19 cellular contexts compared by ENCODE assay signal in genomic region chr10:121231059-121231458, GRCh38.
DNase-seq lines count a peak whose midpoint lies in the region; ATAC-seq, FAIRE-seq and TF ChIP-seq lines count a peak whose summit lies in the region.
"Had no signal": no experiment of that assay in that cellular context is flagged by ENCODE, and none has a peak within 500 bp of the region (broad histone marks: within the 10 kb centered on the region; RNA-seq: fewer than 3 reads in every experiment).

No MANE protein-coding gene starts in this region.

- H3K36me3 Mint-ChIP-seq in GM23338 (ENCODE audit: low read depth) = peaks cover 2% of the 10 kb centered on the region; the same call in 1 of the 3 replicates
- peaks cover 0 to 5% (median 3%) of the 10 kb centered on the region in 3 experiments; a peak in 5 of 7 replicates for H3K36me3 Mint-ChIP-seq in H9 (ENCODE audit: insufficient read depth in 1 of 3, low read depth in 3 of 3)
- H3K36me3 Mint-ChIP-seq: CD4-positive, alpha-beta memory T cell had no signal

- H3K18ac ChIP-seq in H9 (ENCODE audit: insufficient read length, low read depth, low read length) = no peak overlapping the region
- no peak overlapping the region for H3K18ac ChIP-seq in H1 (ENCODE audit: extremely low read depth, low read length)

- H3K23me2 ChIP-seq in H9 (ENCODE audit: insufficient read length, low read depth, low read length, poor library complexity, severe bottlenecking) (no peaks in the 10 kb centered on the region), H1 (ENCODE audit: low read depth, low read length) (peaks cover 2% of the 10 kb centered on the region; the same call in 1 of the 2 replicates)

- H3K4me1 ChIP-seq in GM23338 (ENCODE audit: insufficient read depth) (no peaks in the 10 kb centered on the region), H9 (ENCODE audit: insufficient read depth, low read length) (no peaks in the 10 kb centered on the region), H1 (replicated peaks in 1 of 4; ENCODE audit: control insufficient read depth in 3 of 4, insufficient read depth in 4 of 4, low read length in 3 of 4) (no peaks in the 10 kb centered on the region), SJCRH30 (no peaks in the 10 kb centered on the region)

- H2BK15ac ChIP-seq in H9 (ENCODE audit: low read depth, low read length) (no peak overlapping the region), H1 (ENCODE audit: low read length) (no peak overlapping the region)

- H2BK12ac ChIP-seq in H9 (ENCODE audit: insufficient read length, low read depth, low read length) (no peak overlapping the region), H1 (ENCODE audit: low read depth, low read length) (0 out of 2 replicates have a peak overlapping the region, but pooled peaks have one; percentile 33)

- no peak overlapping the region for H3T11ph ChIP-seq in H9 (ENCODE audit: low read length)

- H3K27me3 ChIP-seq in GM23338 (ENCODE audit: insufficient read depth) = no peaks in the 10 kb centered on the region
- H3K27me3 ChIP-seq in H9 (ENCODE audit: insufficient read depth, low read length) = no peaks in the 10 kb centered on the region
- H3K27me3 ChIP-seq in H1 (replicated peaks in 1 of 4; ENCODE audit: control insufficient read depth in 3 of 4, extremely low read depth in 1 of 4, insufficient read depth in 3 of 4, low read length in 3 of 4) = 0 out of 7 replicates have a peak, but pooled peaks cover 0 to 2% (median 0%) of the 10 kb centered on the region in 4 experiments
- no peaks in the 10 kb centered on the region for H3K27me3 ChIP-seq in SJCRH30

- no peak for DNase-seq in GM23338 (ENCODE audit: low spot score)
- DNase-seq in H9 = no peak
- no peak for DNase-seq in H1 (ENCODE audit: low read depth in 1 of 2, low spot score in 2 of 2)
- no peak for DNase-seq in SJCRH30
- DNase-seq in activated gamma-delta T cell (lab: John Stamatoyannopoulos, UW) = no peak
- DNase-seq: C1 segment of cervical spinal cord; Calu3; CD4-positive, alpha-beta memory T cell; COR-L47; DMS53; DMS79 treated with DMSO at 0.1 percent for 48 hours; GF-D8; GOT3; H7; HFFc6 had no signal

- H4K5ac ChIP-seq in H9 (ENCODE audit: insufficient read length, low read depth, low read length) = no peak overlapping the region
- no peak overlapping the region for H4K5ac ChIP-seq in H1 (ENCODE audit: insufficient read length, low read depth, low read length)

- H2BK120ac ChIP-seq in H9 (ENCODE audit: low read depth, low read length, poor library complexity, severe bottlenecking) (no peak overlapping the region), H1 (replicated peaks; ENCODE audit: low read depth, low read length) (no peak overlapping the region)

- H2AFZ ChIP-seq in GM23338 (0 out of 2 replicates have a peak overlapping the region, but pooled peaks have one; percentile 32), H9 (ENCODE audit: low read length) (peak overlapping the region; percentile 22), H1 (ENCODE audit: low read length) (no peak overlapping the region)

- no peaks in the 10 kb centered on the region for H3K79me2 ChIP-seq in GM23338 (replicated peaks; ENCODE audit: insufficient read depth)
- H3K79me2 ChIP-seq in H9 (ENCODE audit: insufficient read depth, low read length) = no peaks in the 10 kb centered on the region
- no peaks in the 10 kb centered on the region for H3K79me2 ChIP-seq in H1 (ENCODE audit: control insufficient read depth in 1 of 2, insufficient read depth in 2 of 2, low read length in 2 of 2)

- H2AK5ac ChIP-seq in H9 (ENCODE audit: insufficient read length, low read length) = no peak overlapping the region
- no peak overlapping the region for H2AK5ac ChIP-seq in H1 (ENCODE audit: low read depth, low read length)

- H3K36me3 ChIP-seq in GM23338 (ENCODE audit: insufficient read depth) (no peaks in the 10 kb centered on the region), H1 (ENCODE audit: control insufficient read depth in 2 of 4, insufficient read depth in 4 of 4, low read length in 3 of 4) (no peaks in the 10 kb centered on the region), SJCRH30 (no peaks in the 10 kb centered on the region)

- H3K9me3 Mint-ChIP-seq in GM23338 = peaks cover 13% of the 10 kb centered on the region; the same call in 1 of the 3 replicates
- peaks cover 5 to 7% of the 10 kb centered on the region in 2 experiments; a peak in 4 of 5 replicates for H3K9me3 Mint-ChIP-seq in H9

- H3K9me3 ChIP-seq in H9 (ENCODE audit: control insufficient read depth, low read depth, low read length) (no peaks in the 10 kb centered on the region), H1 (ENCODE audit: insufficient read depth in 2 of 2, low read depth in 1 of 2, low read length in 1 of 2) (peaks cover 0 to 2% of the 10 kb centered on the region in 2 experiments; a peak in 1 of 4 replicates), SJCRH30 (replicated peaks) (peaks cover 3% of the 10 kb centered on the region; the same call in 1 of the 2 replicates)

- H3K4me3 Mint-ChIP-seq in GM23338 (no peak overlapping the region), H9 (no peak overlapping the region)
- H3K4me3 Mint-ChIP-seq: CD4-positive, alpha-beta memory T cell; HFFc6 had no signal

- WGBS in H9 (ENCODE audit: extremely low coverage, insufficient read length, low lambda C conversion rate) = 100% methylated on average over 2 of the region's 4 CpGs
- 98 to 100% methylated on average over 2 to 4 of the region's 4 CpGs for WGBS in H1 (ENCODE audit: extremely low coverage in 1 of 2, insufficient coverage in 1 of 2, insufficient read length in 1 of 2, insufficient replicate concordance in 2 of 2, low coverage in 1 of 2, low lambda C conversion rate in 2 of 2, missing lambda C conversion rate in 1 of 2), 2 experiments

- peaks cover 2% of the 10 kb centered on the region for H3K27me3 Mint-ChIP-seq in GM23338 (ENCODE audit: insufficient read depth, low read depth, poor library complexity)
- H3K27me3 Mint-ChIP-seq in H9 (ENCODE audit: low read depth) = no peaks in the 10 kb centered on the region; the same call in 1 of the 2 replicates

- H3K9ac ChIP-seq in H9 (ENCODE audit: extremely low read depth, insufficient read length, low read length) (no peak overlapping the region), H1 (replicated peaks in 1 of 4; ENCODE audit: extremely low read depth in 1 of 4, low read depth in 3 of 4, low read length in 3 of 4) (no peak overlapping the region)

- H4K20me1 ChIP-seq in GM23338 (replicated peaks; ENCODE audit: insufficient read depth) = no peaks in the 10 kb centered on the region
- no peaks in the 10 kb centered on the region for H4K20me1 ChIP-seq in H9 (ENCODE audit: control insufficient read depth, insufficient read depth, insufficient read length)
- no peaks in the 10 kb centered on the region for H4K20me1 ChIP-seq in H1 (replicated peaks in 1 of 2; ENCODE audit: control insufficient read depth in 1 of 2, insufficient read depth in 2 of 2, low read length in 2 of 2)

- CTCF ChIA-PET in H1 (lab: Charles Lee; ENCODE audit: partially characterized antibody) = interaction anchor here (0.7 kb wide), 1 partner anchor 38 kb away, joined by 3 read pairs; no protein-coding TSS in a partner anchor

- H3K4ac ChIP-seq in H9 (ENCODE audit: low read depth, low read length) (no peak overlapping the region), H1 (replicated peaks; ENCODE audit: insufficient read length, low read depth, low read length) (no peak overlapping the region)

- TF ChIP-seq CTCF in GM23338 (conservative IDR thresholded peaks at IDR 0.05; ENCODE audit: low read depth in 2 of 2) = no peak
- TF ChIP-seq CTCF in H9 (conservative IDR thresholded peaks at IDR 0.05) = no peak
- TF ChIP-seq CTCF in H1 (IDR thresholded peaks at IDR 0.05; ENCODE audit: control extremely low read depth in 1 of 3, insufficient read depth in 1 of 3, low read depth in 1 of 3, low read length in 3 of 3) = no peak

- H3K4me2 ChIP-seq in GM23338 (no peak overlapping the region), H9 (ENCODE audit: insufficient read depth, insufficient read length, low read length) (no peak overlapping the region), H1 (ENCODE audit: insufficient read depth in 1 of 2, low read depth in 2 of 2, low read length in 2 of 2) (no peak overlapping the region)

- no peak for FAIRE-seq in H1 (lab: Jason Lieb, UNC)
- FAIRE-seq: GM12891, GM18507 had no signal

- TF ChIP-seq POLR2A in H1 (IDR thresholded peaks at IDR 0.05; ENCODE audit: control extremely low read depth in 1 of 2, low read depth in 2 of 2, low read length in 2 of 2) = no peak

- no peak for TF ChIP-seq EP300 in H1 (IDR thresholded peaks at IDR 0.05; ENCODE audit: borderline replicate concordance in 1 of 2, low read depth in 2 of 2, low read length in 2 of 2)

- H3K4me1 Mint-ChIP-seq in GM23338 (peaks cover 2% of the 10 kb centered on the region; the same call in 1 of the 3 replicates), H9 (peaks cover 0 to 6% of the 10 kb centered on the region in 2 experiments; a peak in 1 of 4 replicates)
- H3K4me1 Mint-ChIP-seq: CD4-positive, alpha-beta memory T cell had no signal

- H3K23ac ChIP-seq in H9 (ENCODE audit: insufficient read length, low read depth, low read length) (no peak overlapping the region), H1 (ENCODE audit: insufficient read length) (no peak overlapping the region)

- POLR2A ChIA-PET in H1 (lab: Charles Lee; ENCODE audit: partially characterized antibody) = no interaction called here

- H2BK20ac ChIP-seq in H9 (ENCODE audit: low read depth, low read length, poor library complexity, severe bottlenecking) (no peak overlapping the region), H1 (ENCODE audit: low read length) (0 out of 2 replicates have a peak overlapping the region, but pooled peaks have one; percentile 32)

- no peaks in the 10 kb centered on the region for H3F3A ChIP-seq in GM23338 (replicated peaks; ENCODE audit: low read depth)

- 0 out of 2 replicates have a peak, but pooled peaks cover 11% of the 10 kb centered on the region for H3K9me2 ChIP-seq in GM23338 (ENCODE audit: insufficient read depth)

- H2BK5ac ChIP-seq in H9 (ENCODE audit: insufficient read length, low read length) (no peak overlapping the region), H1 (ENCODE audit: low read depth, low read length) (no peak overlapping the region)

- H4K91ac ChIP-seq in H9 (ENCODE audit: insufficient read length, low read depth, low read length) (no peak overlapping the region), H1 (replicated peaks; ENCODE audit: insufficient read length, low read length) (no peak overlapping the region)

- H3K56ac ChIP-seq in H9 (ENCODE audit: insufficient read length, low read depth, low read length) (no peak overlapping the region), H1 (replicated peaks; ENCODE audit: insufficient read length, low read depth, low read length) (no peak overlapping the region)

- TF ChIP-seq RAD21 in H1 (IDR thresholded peaks at IDR 0.05 in 1 of 2, conservative IDR thresholded peaks at IDR 0.05 in 1 of 2; ENCODE audit: low read depth in 2 of 2, low read length in 2 of 2) = no peak

- H3K4me3 ChIP-seq in GM23338 (no peak overlapping the region), H1 (ENCODE audit: extremely low read depth in 1 of 4, insufficient read depth in 2 of 4, low read depth in 3 of 4, low read length in 4 of 4) (no peak overlapping the region), SJCRH30 (no peak overlapping the region)

- no peaks in the 10 kb centered on the region for H3K79me1 ChIP-seq in H9 (ENCODE audit: insufficient read depth, low read depth, low read length, poor library complexity, severe bottlenecking)
- H3K79me1 ChIP-seq in H1 (ENCODE audit: low read depth, low read length) = no peaks in the 10 kb centered on the region

- H4K8ac ChIP-seq in H9 (replicated peaks; ENCODE audit: insufficient read length, low read depth, low read length) (no peak overlapping the region), H1 (ENCODE audit: extremely low read depth, insufficient read depth, low read length) (no peak overlapping the region)

- H3K27ac Mint-ChIP-seq in GM23338 (no peak overlapping the region), H9 (no peak overlapping the region)
- H3K27ac Mint-ChIP-seq: CD4-positive, alpha-beta memory T cell; HFFc6 had no signal

- ATAC-seq in GM23338 = no peak
- no peak for ATAC-seq in HG02623 (IDR thresholded peaks at IDR 0.05; ENCODE audit: unreplicated experiment)
- ATAC-seq: HCT116 had no signal

- no peak overlapping the region for H3K27ac ChIP-seq in GM23338 (ENCODE audit: low read depth)
- no peak overlapping the region for H3K27ac ChIP-seq in H9 (ENCODE audit: insufficient read length, low read depth, low read length)
- no peak overlapping the region for H3K27ac ChIP-seq in H1 (ENCODE audit: low read depth, low read length)
- H3K27ac ChIP-seq in SJCRH30 = no peak overlapping the region

- H3K14ac ChIP-seq in H9 (ENCODE audit: insufficient read depth, low read length) (no peak overlapping the region), H1 (ENCODE audit: insufficient read length) (no peak overlapping the region)
